In the genomic region with DNA sequence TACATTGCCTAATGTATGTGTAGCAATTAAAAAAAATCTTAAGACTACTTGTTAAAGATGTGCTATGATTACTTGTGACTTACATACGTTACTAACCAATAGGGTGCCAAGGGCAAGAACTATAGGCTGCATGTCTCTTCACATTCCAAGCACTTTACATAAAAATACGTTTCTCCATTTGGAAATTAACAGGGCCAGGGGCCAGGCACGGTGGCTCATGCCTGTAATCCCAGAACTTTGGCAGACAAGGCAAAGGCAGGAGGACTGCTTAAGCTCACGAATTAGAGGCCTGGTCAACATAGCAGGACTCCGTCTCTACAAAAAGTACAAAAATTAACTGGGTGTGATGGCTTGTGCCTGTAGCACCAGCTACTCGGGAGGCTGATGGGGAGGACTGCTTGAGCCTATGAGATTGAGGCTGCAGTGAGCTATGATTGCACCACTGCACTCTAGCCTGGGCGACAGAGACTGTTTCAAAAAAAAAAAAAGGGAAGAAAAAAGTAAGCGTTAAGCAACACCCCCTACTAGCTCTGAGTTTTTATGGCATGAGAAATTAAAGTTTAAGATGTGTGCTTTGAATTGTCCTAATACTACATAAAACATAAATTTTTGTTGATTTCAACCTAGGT, we compare ENCODE assay signal across 24 cellular contexts. TPM values are rescaled to one million over a fixed set of nuclear protein-coding genes. Genes with fewer than 3 reads are reported as not detected.
DNase-seq lines count a peak whose midpoint lies in the region; ATAC-seq, FAIRE-seq and TF ChIP-seq lines count a peak whose summit lies in the region.
"Had no signal": no experiment of that assay in that cellular context is flagged by ENCODE, and none has a peak within 500 bp of the region (broad histone marks: within the 10 kb centered on the region; RNA-seq: fewer than 3 reads in every experiment).

No MANE protein-coding gene starts in this region.

- H3K27ac ChIP-seq in right lobe of liver, result no peak overlapping the region
- no peak overlapping the region for H3K27ac ChIP-seq in HepG2 (ENCODE audit: extremely low read length, insufficient read depth, low read length)
- H3K27ac ChIP-seq in endodermal cell (ENCODE audit: low read depth, low read length), result no peak overlapping the region
- H3K27ac ChIP-seq: coronary artery, epithelial cell of prostate, foreskin keratinocyte, SJCRH30 had no signal

- TF ChIP-seq CTCF in right lobe of liver (IDR thresholded peaks at IDR 0.05) (no peak), HepG2 (CRISPR knock-in tag; IDR thresholded peaks at IDR 0.05) (no peak), endodermal cell (conservative IDR thresholded peaks at IDR 0.05) (no peak)

- H3K4me1 Mint-ChIP-seq in endodermal cell, result no peaks in the 10 kb centered on the region

- in situ Hi-C loops in HepG2 (cut with HindIII; ENCODE audit: extremely low pct_ligation_motif_present, low pct_unique_long_range_greater_than_20kb), result no loop called here

- H3K4me2 ChIP-seq in HepG2 (ENCODE audit: low read depth, low read length), result no peak overlapping the region

- BruUV-seq in HepG2 (replicated peaks; lab: Mats Ljungman, UMichigan), result no TSS peak

- POLR2A ChIA-PET in HepG2 (lab: Yijun Ruan, JAX), result interaction anchor here (1.0 kb wide), 1 partner anchor 10 kb away, joined by 4 read pairs; no protein-coding TSS in a partner anchor

- peaks cover 11% of the 10 kb centered on the region for H4K20me1 ChIP-seq in HepG2 (ENCODE audit: insufficient read depth, low read length)

- H2AFZ ChIP-seq in HepG2 (ENCODE audit: low read length), result no peak overlapping the region

- no peak for TF ChIP-seq RAD21 in HepG2 (CRISPR knock-in tag; IDR thresholded peaks at IDR 0.05)

- no peaks in the 10 kb centered on the region for H3K27me3 Mint-ChIP-seq in endodermal cell (ENCODE audit: insufficient read depth)
- H3K27me3 Mint-ChIP-seq: activated naive CD8-positive, alpha-beta T cell treated with anti-CD3 and anti-CD28 coated beads, Interleukin-2, amount 10 ng/mL, durations not matched to agents 7 days and 5 days; type B pancreatic cell had no signal

- WGBS in right lobe of liver (ENCODE audit: insufficient coverage, low coverage, low lambda C conversion rate, missing lambda C conversion rate), result 82% methylated on average over 8 of the region's 8 CpGs
- WGBS in HepG2 (ENCODE audit: low lambda C conversion rate), result 94% methylated on average over 8 of the region's 8 CpGs
- WGBS in endodermal cell (ENCODE audit: insufficient coverage in 1 of 2, insufficient read length in 1 of 2), 2 experiments, result 92% methylated on average over 6 to 7 of the region's 8 CpGs

- no peak for TF ChIP-seq EP300 in HepG2 (IDR thresholded peaks at IDR 0.05; ENCODE audit: low read depth in 2 of 2, low read length in 2 of 2)
- TF ChIP-seq EP300 in HepG2 (CRISPR knock-in tag; IDR thresholded peaks at IDR 0.05; ENCODE audit: borderline replicate concordance), result no peak

- DNase-seq in right lobe of liver (no peak), HepG2 (ENCODE audit: low spot score) (no peak), NOMO-1 treated with DMSO at 0.1 percent for 48 hours (lab: John Stamatoyannopoulos, UW; ENCODE audit: unreplicated experiment) (peak; percentile 78), endodermal cell (no peak)
- no peak for DNase-seq in effector CD8-positive, alpha-beta T cell (lab: John Stamatoyannopoulos, UW)
- DNase-seq: activated CD4-positive, CD25-positive, alpha-beta regulatory T cell treated with anti-CD3 and anti-CD28 coated beads, Interleukin-2, amount 50 U/mL, for 72 hours; activated naive CD8-positive, alpha-beta T cell treated with anti-CD3 and anti-CD28 coated beads, Interleukin-2, amount 10 ng/mL, durations not matched to agents 7 days and 5 days; Caco-2; foreskin keratinocyte; H7; KG1; left colon; NCI-H1105 treated with DMSO at 0.1 percent for 48 hours; NCI-H510A treated with DMSO at 0.1 percent for 48 hours; SJCRH30; stimulated activated CD4-positive, alpha-beta T cell treated with anti-CD3 and anti-CD28 coated beads, Interleukin-15, amount 100 ng/mL, for 24 hours; stimulated activated naive CD4-positive, alpha-beta T cell treated with Interleukin-2 at 50 U/mL for 16 hours had no signal

- CTCF ChIA-PET in HepG2 (lab: Yijun Ruan, JAX; ENCODE audit: low intra/inter-chr PET ratio, low total read pairs), result no interaction called here

- peak overlapping the region; percentile 19 for H3K27ac Mint-ChIP-seq in endodermal cell
- H3K27ac Mint-ChIP-seq: activated naive CD8-positive, alpha-beta T cell treated with anti-CD3 and anti-CD28 coated beads, Interleukin-2, amount 10 ng/mL, durations not matched to agents 7 days and 5 days; brain; type B pancreatic cell had no signal

- TF ChIP-seq POLR2A in right lobe of liver (IDR thresholded peaks at IDR 0.05) (no peak), HepG2 (IDR thresholded peaks at IDR 0.05; ENCODE audit: insufficient read depth in 1 of 2, low read depth in 2 of 2, low read length in 2 of 2) (no peak)

- H3K4me3 ChIP-seq in right lobe of liver (no peak overlapping the region), HepG2 (replicated peaks in 1 of 3; ENCODE audit: insufficient read depth in 1 of 3, low read depth in 2 of 3, low read length in 3 of 3) (no peak overlapping the region), endodermal cell (ENCODE audit: low read length) (no peak overlapping the region)
- H3K4me3 ChIP-seq: coronary artery, SJCRH30 had no signal

- H3K36me3 ChIP-seq in right lobe of liver (peaks cover 0 to 82% (median 28%) of the 10 kb centered on the region in 4 donors), HepG2 (replicated peaks in 1 of 2; ENCODE audit: control insufficient read depth in 1 of 2, insufficient read depth in 2 of 2, low read length in 2 of 2) (peaks cover 27 to 82% of the 10 kb centered on the region in 2 experiments), endodermal cell (ENCODE audit: control insufficient read depth, insufficient read depth, low read length) (peaks cover 88% of the 10 kb centered on the region)

- H3K36me3 Mint-ChIP-seq in endodermal cell (ENCODE audit: low read depth), result peaks cover 76% of the 10 kb centered on the region

- H3K4me3 Mint-ChIP-seq in endodermal cell, result no peak overlapping the region
- H3K4me3 Mint-ChIP-seq: activated naive CD8-positive, alpha-beta T cell treated with anti-CD3 and anti-CD28 coated beads, Interleukin-2, amount 10 ng/mL, durations not matched to agents 7 days and 5 days; brain; type B pancreatic cell had no signal

- FAIRE-seq in HepG2 (lab: Jason Lieb, UNC), result no peak

- H3K27me3 ChIP-seq in right lobe of liver (no peaks in the 10 kb centered on the region), HepG2 (ENCODE audit: control insufficient read depth in 1 of 2, insufficient read depth in 2 of 2, low read length in 2 of 2) (no peaks in the 10 kb centered on the region), endodermal cell (ENCODE audit: control insufficient read depth, insufficient read depth, low read length, poor library complexity, severe bottlenecking) (no peaks in the 10 kb centered on the region)
- H3K27me3 ChIP-seq: foreskin keratinocyte, SJCRH30 had no signal

- H3K4me1 ChIP-seq in right lobe of liver, result no peaks in the 10 kb centered on the region
- H3K4me1 ChIP-seq in HepG2 (ENCODE audit: insufficient read depth, low read length), result no peaks in the 10 kb centered on the region
- H3K4me1 ChIP-seq in endodermal cell (ENCODE audit: control insufficient read depth, insufficient read depth, low read length), result no peaks in the 10 kb centered on the region
- H3K4me1 ChIP-seq: Caco-2, SJCRH30 had no signal

- H3K79me2 ChIP-seq in HepG2 (ENCODE audit: insufficient read depth, low read length), result peaks cover 16% of the 10 kb centered on the region

- H3K9ac ChIP-seq in HepG2 (ENCODE audit: insufficient read depth, low read depth, low read length) (no peak overlapping the region), endodermal cell (ENCODE audit: extremely low read depth, low read length, poor library complexity, severe bottlenecking) (no peak overlapping the region)

- intact Hi-C loops in right lobe of liver (cut with DNase I), result no loop called here
- intact Hi-C loops in HepG2 (cut with micrococcal nuclease; ENCODE audit: unreplicated experiment), result no loop called here

- H3K9me3 ChIP-seq in right lobe of liver, result no peaks in the 10 kb centered on the region
- no peaks in the 10 kb centered on the region for H3K9me3 ChIP-seq in HepG2 (ENCODE audit: low read length)
- no peaks in the 10 kb centered on the region for H3K9me3 ChIP-seq in endodermal cell (ENCODE audit: control insufficient read depth, low read length)
- H3K9me3 ChIP-seq: Caco-2, SJCRH30 had no signal

- no peaks in the 10 kb centered on the region for H3K9me3 Mint-ChIP-seq in endodermal cell
- H3K9me3 Mint-ChIP-seq: activated naive CD8-positive, alpha-beta T cell treated with anti-CD3 and anti-CD28 coated beads, Interleukin-2, amount 10 ng/mL, durations not matched to agents 7 days and 5 days; type B pancreatic cell had no signal

- ATAC-seq in right lobe of liver (peak in 3 of 4 donors; percentile 29 to 65 (median 37)), HepG2 (no peak), GM21515 (IDR thresholded peaks at IDR 0.05; ENCODE audit: unreplicated experiment) (no peak), GM19455 (IDR thresholded peaks at IDR 0.05; ENCODE audit: unreplicated experiment) (no peak), HG02642 (IDR thresholded peaks at IDR 0.05; ENCODE audit: poor library complexity, unreplicated experiment) (no peak)
- ATAC-seq: foreskin keratinocyte, left colon had no signal

RNA-seq across cellular contexts. Expression of gene PSMD12, which starts 12.3 kb away (rescaled TPM):
- total RNA-seq in right lobe of liver (10 to 100 TPM; 27.3 to 40.1 (median 31.1) TPM), HepG2 (2016; rRNA removed; fragmentation: Illumina TruSeq; extraction: Trizol) (71.7 and 115 TPM in 2 replicates), endodermal cell (10 to 100 TPM; 70.9 to 71.7 TPM)
- 7.4 and 12.1 TPM in 2 replicates for total RNA-seq in HepG2 (2016; cell fraction: cytosol; rRNA removed; fragmentation: Illumina TruSeq; extraction: Trizol; ENCODE audit: low read depth)
- 75.7 and 110 TPM in 2 replicates for total RNA-seq in HepG2 (2016; cell fraction: insoluble cytoplasmic fraction; rRNA removed; fragmentation: Illumina TruSeq; extraction: Trizol)
- 18.1 and 21.0 TPM in 2 replicates for total RNA-seq in HepG2 (2016; cell fraction: membrane; rRNA removed; fragmentation: Illumina TruSeq; extraction: Trizol)
- total RNA-seq in HepG2 (2016; cell fraction: nucleus; rRNA removed; fragmentation: Illumina TruSeq; extraction: Trizol), result 55.8 and 57.0 TPM in 2 replicates
- polyA plus RNA-seq in HepG2 (2011; rRNA removed), result 25.3 and 27.4 TPM in 2 replicates
- polyA plus RNA-seq in HepG2 (2011; cell fraction: cytosol; rRNA removed), result 15.9 and 21.9 TPM in 2 replicates
- polyA plus RNA-seq in HepG2 (2011; cell fraction: nucleus; rRNA removed), result 13.2 and 13.6 TPM in 2 replicates
- polyA plus RNA-seq in HepG2 (2012), result 54.8 and 61.8 TPM in 2 replicates
- 10.3 and 10.9 TPM in 2 replicates for polyA plus RNA-seq in HepG2 (2016; cell fraction: cytosol; fragmentation: Illumina TruSeq; extraction: Trizol; ENCODE audit: low read depth)
- 145 and 154 TPM in 2 replicates for polyA plus RNA-seq in HepG2 (2016; cell fraction: insoluble cytoplasmic fraction; fragmentation: Illumina TruSeq; extraction: Trizol; ENCODE audit: low read depth)
- polyA plus RNA-seq in HepG2 (2016; cell fraction: membrane; fragmentation: Illumina TruSeq; extraction: Trizol; ENCODE audit: low read depth), result 14.8 and 15.6 TPM in 2 replicates
- 77.3 and 80.9 TPM in 2 replicates for polyA plus RNA-seq in HepG2 (2016; cell fraction: nucleus; fragmentation: Illumina TruSeq; extraction: Trizol; ENCODE audit: insufficient read depth, low read depth)
- 7.5 and 11.6 TPM in 2 replicates for polyA minus RNA-seq in HepG2 (2011; rRNA and poly(A)+ RNA removed; ENCODE audit: low replicate concordance)
- polyA minus RNA-seq in HepG2 (2011; cell fraction: cytosol; rRNA and poly(A)+ RNA removed), result 26.6 and 26.8 TPM in 2 replicates
- 50.7 and 56.8 TPM in 2 replicates for polyA minus RNA-seq in HepG2 (2011; cell fraction: nucleus; rRNA and poly(A)+ RNA removed)
- polyA plus RNA-seq in endodermal cell (2013, experiment 1 of 2), result 47.2 TPM
- polyA plus RNA-seq in endodermal cell (2013, experiment 2 of 2), result 44.4 TPM

RNA-seq across cellular contexts. Expression of gene PITPNC1, which starts 23.0 kb away (rescaled TPM):
- total RNA-seq in right lobe of liver (10 to 100 TPM in 2 of 6 experiments, 1 to 10 TPM in 4; 4.7 to 13.0 (median 7.4) TPM), HepG2 (2016; rRNA removed; fragmentation: Illumina TruSeq; extraction: Trizol) (3.7 and 4.1 TPM in 2 replicates), endodermal cell (10 to 100 TPM; 28.9 to 36.4 TPM)
- 2.6 and 3.8 TPM in 2 replicates for total RNA-seq in HepG2 (2016; cell fraction: cytosol; rRNA removed; fragmentation: Illumina TruSeq; extraction: Trizol; ENCODE audit: low read depth)
- total RNA-seq in HepG2 (2016; cell fraction: insoluble cytoplasmic fraction; rRNA removed; fragmentation: Illumina TruSeq; extraction: Trizol), result 3.1 and 4.2 TPM in 2 replicates
- total RNA-seq in HepG2 (2016; cell fraction: membrane; rRNA removed; fragmentation: Illumina TruSeq; extraction: Trizol), result 5.9 and 7.2 TPM in 2 replicates
- 3.4 and 3.9 TPM in 2 replicates for total RNA-seq in HepG2 (2016; cell fraction: nucleus; rRNA removed; fragmentation: Illumina TruSeq; extraction: Trizol)
- 3.8 and 5.7 TPM in 2 replicates for polyA plus RNA-seq in HepG2 (2011; rRNA removed)
- 3.4 and 4.7 TPM in 2 replicates for polyA plus RNA-seq in HepG2 (2011; cell fraction: cytosol; rRNA removed)
- 1.5 and 1.9 TPM in 2 replicates for polyA plus RNA-seq in HepG2 (2011; cell fraction: nucleus; rRNA removed)
- polyA plus RNA-seq in HepG2 (2012), result 4.6 and 6.5 TPM in 2 replicates
- polyA plus RNA-seq in HepG2 (2016; cell fraction: cytosol; fragmentation: Illumina TruSeq; extraction: Trizol; ENCODE audit: low read depth), result 5.8 and 6.2 TPM in 2 replicates
- 4.8 and 6.5 TPM in 2 replicates for polyA plus RNA-seq in HepG2 (2016; cell fraction: insoluble cytoplasmic fraction; fragmentation: Illumina TruSeq; extraction: Trizol; ENCODE audit: low read depth)
- 8.3 and 9.8 TPM in 2 replicates for polyA plus RNA-seq in HepG2 (2016; cell fraction: membrane; fragmentation: Illumina TruSeq; extraction: Trizol; ENCODE audit: low read depth)
- polyA plus RNA-seq in HepG2 (2016; cell fraction: nucleus; fragmentation: Illumina TruSeq; extraction: Trizol; ENCODE audit: insufficient read depth, low read depth), result 4.8 and 6.1 TPM in 2 replicates
- polyA minus RNA-seq in HepG2 (2011; rRNA and poly(A)+ RNA removed; ENCODE audit: low replicate concordance), result 2.4 and 9.2 TPM in 2 replicates
- polyA minus RNA-seq in HepG2 (2011; cell fraction: cytosol; rRNA and poly(A)+ RNA removed), result 3.4 and 3.7 TPM in 2 replicates
- 5.8 and 7.1 TPM in 2 replicates for polyA minus RNA-seq in HepG2 (2011; cell fraction: nucleus; rRNA and poly(A)+ RNA removed)
- polyA plus RNA-seq in endodermal cell (2013, experiment 1 of 2), result 16.3 TPM
- polyA plus RNA-seq in endodermal cell (2013, experiment 2 of 2), result 15.6 TPM

Comparison
In these comparisons a context has a peak if more than half of its experiments do, and no peak if none do; other contexts are left out.
1. ATAC-seq: peak in right lobe of liver (3 of 4); none in HepG2 (single experiment), GM21515 (single experiment), GM19455 (single experiment) and HG02642 (single experiment).